In the genomic region with DNA sequence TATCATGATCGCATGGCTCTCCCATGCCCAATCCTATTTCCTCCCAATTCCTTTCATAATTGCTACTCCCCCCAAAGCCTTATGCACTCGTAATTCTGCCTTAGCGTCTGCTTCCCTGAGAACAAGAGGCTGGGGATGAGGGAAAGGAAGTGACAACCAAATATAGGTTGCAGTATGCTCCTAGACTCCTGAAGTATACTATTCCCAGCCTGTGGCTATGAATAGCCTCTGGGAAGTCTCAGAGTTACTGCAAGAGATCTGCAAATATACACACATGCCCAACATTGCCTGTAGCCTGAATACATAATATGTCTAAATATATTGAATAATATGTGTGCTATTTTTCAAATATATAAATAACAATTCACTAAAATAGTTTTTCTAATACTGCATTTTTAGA, we compare ENCODE assay signal across 13 cellular contexts.
"Had no signal": no experiment of that assay in that cellular context is flagged by ENCODE, and none has a peak within 500 bp of the region (broad histone marks: within the 10 kb centered on the region; RNA-seq: fewer than 3 reads in every experiment).

No MANE protein-coding gene starts in this region.

- H3K4me1 Mint-ChIP-seq: neural crest cell had no signal

- H3K9me3 ChIP-seq: ascending aorta, colonic mucosa, stomach, thyroid gland, vagina had no signal

- ATAC-seq: activated naive CD8-positive, alpha-beta T cell treated with anti-CD3 and anti-CD28 coated beads, Interleukin-2, amount 50 U/mL, for 24 hours had no signal

- H3K9me3 Mint-ChIP-seq: activated CD4-positive, alpha-beta memory T cell treated with anti-CD3 and anti-CD28 coated beads for 36 hours; neural crest cell had no signal

- H3K27ac ChIP-seq: ascending aorta, colonic mucosa, stomach, thyroid gland, vagina had no signal

- H3K36me3 ChIP-seq: ascending aorta, colonic mucosa, stomach, thyroid gland, vagina had no signal

- DNase-seq: activated CD4-positive, alpha-beta memory T cell treated with anti-CD3 and anti-CD28 coated beads for 36 hours; activated naive CD8-positive, alpha-beta T cell treated with anti-CD3 and anti-CD28 coated beads, Interleukin-2, amount 50 U/mL, for 24 hours; activated T-cell treated with anti-CD3 and anti-CD28 coated beads, Interleukin-2, amount 50 U/mL, for 48 hours; colonic mucosa; effector CD4-positive, alpha-beta T cell; hippocampal formation; stimulated activated CD4-positive, alpha-beta T cell treated with anti-CD3 and anti-CD28 coated beads, Interleukin-4, amount 100 ng/mL, for 4 hours; stomach; thyroid gland had no signal

- H3K27ac Mint-ChIP-seq: activated CD4-positive, alpha-beta memory T cell treated with anti-CD3 and anti-CD28 coated beads for 36 hours; activated naive CD8-positive, alpha-beta T cell treated with anti-CD3 and anti-CD28 coated beads, Interleukin-2, amount 50 U/mL, for 24 hours had no signal

- H3K4me1 ChIP-seq: ascending aorta, colonic mucosa, thyroid gland, vagina had no signal

- H3K4me3 Mint-ChIP-seq: activated CD4-positive, alpha-beta memory T cell treated with anti-CD3 and anti-CD28 coated beads for 36 hours; activated naive CD8-positive, alpha-beta T cell treated with anti-CD3 and anti-CD28 coated beads, Interleukin-2, amount 50 U/mL, for 24 hours; neural crest cell had no signal

- H3K27me3 ChIP-seq: ascending aorta, colonic mucosa, stomach, thyroid gland, vagina had no signal

- H3K4me3 ChIP-seq: ascending aorta, colonic mucosa, skin epidermis, stomach, thyroid gland, vagina had no signal
